16 cellular contexts compared by ENCODE assay signal in genomic region chr2:164023896-164024295, GRCh38.
"Had no signal": no experiment of that assay in that cellular context is flagged by ENCODE, and none has a peak within 500 bp of the region (broad histone marks: within the 10 kb centered on the region; RNA-seq: fewer than 3 reads in every experiment).

No MANE protein-coding gene starts in this region.

- ATAC-seq: activated CD8-positive, alpha-beta T cell treated with anti-CD3 and anti-CD28 coated beads, Interleukin-2, amount 10 ng/mL, durations not matched to agents 7 days and 5 days; left lung; psoas muscle; stimulated activated effector memory CD8-positive, alpha-beta T cell treated with anti-CD3 and anti-CD28 coated beads, Interleukin-12 subunit alpha, Interleukin-12 subunit beta, amount 100 ng/mL, for 72 hours had no signal

- H3K27ac ChIP-seq: left lung, psoas muscle, sigmoid colon, SK-N-MC, transverse colon had no signal

- H3K36me3 Mint-ChIP-seq: activated naive CD8-positive, alpha-beta T cell; stimulated activated effector memory CD8-positive, alpha-beta T cell treated with anti-CD3 and anti-CD28 coated beads, Interleukin-12 subunit alpha, Interleukin-12 subunit beta, amount 100 ng/mL, for 72 hours had no signal

- H3K9me3 Mint-ChIP-seq: activated CD4-positive, alpha-beta T cell treated with anti-CD3 and anti-CD28 coated beads, Interleukin-2, amount 10 ng/mL, durations not matched to agents 24 days and 14 days had no signal

- H3K4me3 Mint-ChIP-seq: activated CD4-positive, alpha-beta T cell treated with anti-CD3 and anti-CD28 coated beads, Interleukin-2, amount 10 ng/mL, durations not matched to agents 24 days and 14 days; activated CD8-positive, alpha-beta T cell treated with anti-CD3 and anti-CD28 coated beads, Interleukin-2, amount 10 ng/mL, durations not matched to agents 7 days and 5 days; activated naive CD8-positive, alpha-beta T cell; nephron; stimulated activated effector memory CD8-positive, alpha-beta T cell treated with anti-CD3 and anti-CD28 coated beads, Interleukin-12 subunit alpha, Interleukin-12 subunit beta, amount 100 ng/mL, for 72 hours had no signal

- H3K27me3 Mint-ChIP-seq: activated CD4-positive, alpha-beta T cell treated with anti-CD3 and anti-CD28 coated beads, Interleukin-2, amount 10 ng/mL, durations not matched to agents 24 days and 14 days; activated naive CD8-positive, alpha-beta T cell had no signal

- H3K4me1 Mint-ChIP-seq: activated CD4-positive, alpha-beta T cell treated with anti-CD3 and anti-CD28 coated beads, Interleukin-2, amount 10 ng/mL, durations not matched to agents 24 days and 14 days; stimulated activated effector memory CD8-positive, alpha-beta T cell treated with anti-CD3 and anti-CD28 coated beads, Interleukin-12 subunit alpha, Interleukin-12 subunit beta, amount 100 ng/mL, for 72 hours had no signal

- H3K4me1 ChIP-seq: left lung, psoas muscle, transverse colon had no signal

- H3K27me3 ChIP-seq: left lung, sigmoid colon, transverse colon had no signal

- H3K27ac Mint-ChIP-seq: activated CD4-positive, alpha-beta T cell treated with anti-CD3 and anti-CD28 coated beads, Interleukin-2, amount 10 ng/mL, durations not matched to agents 24 days and 14 days; activated CD8-positive, alpha-beta T cell treated with anti-CD3 and anti-CD28 coated beads, Interleukin-2, amount 10 ng/mL, durations not matched to agents 7 days and 5 days; activated naive CD8-positive, alpha-beta T cell; stimulated activated effector memory CD8-positive, alpha-beta T cell treated with anti-CD3 and anti-CD28 coated beads, Interleukin-12 subunit alpha, Interleukin-12 subunit beta, amount 100 ng/mL, for 72 hours had no signal

- H3K9me3 ChIP-seq: left lung, psoas muscle, sigmoid colon, transverse colon had no signal

- H3K4me3 ChIP-seq: left lung, psoas muscle, sigmoid colon, SK-N-MC, transverse colon had no signal

- H3K36me3 ChIP-seq: left lung, sigmoid colon, transverse colon had no signal

- DNase-seq: activated CD4-positive, alpha-beta T cell treated with anti-CD3 and anti-CD28 coated beads, Interleukin-2, amount 10 ng/mL, durations not matched to agents 24 days and 14 days; activated CD4-positive, CD25-positive, alpha-beta regulatory T cell; activated CD8-positive, alpha-beta memory T cell treated with anti-CD3 and anti-CD28 coated beads, Interleukin-2, amount 50 U/mL, for 4 hours; activated CD8-positive, alpha-beta T cell treated with anti-CD3 and anti-CD28 coated beads, Interleukin-2, amount 10 ng/mL, durations not matched to agents 7 days and 5 days; activated gamma-delta T cell; activated T-cell treated with anti-CD3 and anti-CD28 coated beads, Interleukin-2, amount 50 U/mL, for 48 hours; amniotic stem cell; left lung; mesendoderm; psoas muscle; sigmoid colon; transverse colon had no signal
